ENCODE assay signal across 18 cellular contexts in genomic region chr1:22057861-22058260, GRCh38. TPM values are rescaled to one million over a fixed set of nuclear protein-coding genes. Genes with fewer than 3 reads are reported as not detected.
A peak's percentile ranks its signal among the peaks of the same experiment; 100 is the strongest.
DNase-seq lines count a peak whose midpoint lies in the region; ATAC-seq, FAIRE-seq and TF ChIP-seq lines count a peak whose summit lies in the region.
"Had no signal": no experiment of that assay in that cellular context is flagged by ENCODE, and none has a peak within 500 bp of the region (broad histone marks: within the 10 kb centered on the region; RNA-seq: fewer than 3 reads in every experiment).

No MANE protein-coding gene starts in this region.

- intact Hi-C loops in activated CD4-positive, alpha-beta T cell treated with anti-CD3 and anti-CD28 coated beads for 36 hours (cut with DNase I, micrococcal nuclease): loop anchor here (2.0 to 10.0 kb wide), 2 partner anchors 19 to 1287 kb away; partner anchors contain the start of gene HNRNPR (in 1 of the 2)
- intact Hi-C loops in CD8-positive, alpha-beta T cell (cut with DNase I, micrococcal nuclease): loop anchor here (5.0 to 10.0 kb wide), 2 partner anchors 34 to 713 kb away; no protein-coding TSS in a partner anchor
- intact Hi-C loops in GM12878 (cut with micrococcal nuclease; ENCODE audit: unreplicated experiment) (no loop called here), natural killer cell (cut with micrococcal nuclease) (no loop called here)
- intact Hi-C loops in activated T-helper 1 cell treated with anti-CD3 and anti-CD28 coated beads, Interleukin-12 subunit alpha, Interleukin-12 subunit beta, Interleukin-2, Interleukin-4 antibody, amounts not matched to agents 30 ng/mL and 10 ng/mL and 1 ng/mL, durations not matched to agents 14 hours and 24 hours and 36 hours (cut with micrococcal nuclease): no loop called here

- no peak for TF ChIP-seq RAD21 in GM12878 (IDR thresholded peaks at IDR 0.05; ENCODE audit: insufficient read depth, low read depth, low read length)

- H3K36me3 Mint-ChIP-seq in activated CD4-positive, alpha-beta T cell treated with anti-CD3 and anti-CD28 coated beads for 36 hours (ENCODE audit: low read depth): peaks cover 43% of the 10 kb centered on the region
- H3K36me3 Mint-ChIP-seq in CD8-positive, alpha-beta T cell: peaks cover 64% of the 10 kb centered on the region
- H3K36me3 Mint-ChIP-seq in natural killer cell: no peaks in the 10 kb centered on the region
- H3K36me3 Mint-ChIP-seq in activated T-helper 1 cell treated with anti-CD3 and anti-CD28 coated beads, Interleukin-12 subunit alpha, Interleukin-12 subunit beta, Interleukin-2, Interleukin-4 antibody, amounts not matched to agents 30 ng/mL and 10 ng/mL and 1 ng/mL, durations not matched to agents 14 hours and 24 hours and 36 hours (ENCODE audit: low read depth): peaks cover 41% of the 10 kb centered on the region

- no peak for FAIRE-seq in GM12878 (lab: Jason Lieb, UNC)
- FAIRE-seq: A204.1, HTR-8/SVneo had no signal

- RAD21 ChIA-PET in GM12878 (lab: Charles Lee; ENCODE audit: unreplicated experiment): interaction anchor here (1.0 to 1.7 kb wide), 2 partner anchors 17 to 33 kb away, joined by 4 to 5 read pairs; no protein-coding TSS in a partner anchor

- H3K9me3 ChIP-seq in CD8-positive, alpha-beta T cell (ENCODE audit: low read length): no peaks in the 10 kb centered on the region
- H3K9me3 ChIP-seq in GM12878 (replicated peaks; ENCODE audit: control insufficient read depth, insufficient read depth, low read length): no peaks in the 10 kb centered on the region
- H3K9me3 ChIP-seq in MG63: no peaks in the 10 kb centered on the region
- H3K9me3 ChIP-seq: BLaER1, mucosa of descending colon, thyroid gland had no signal

- no peak overlapping the region for H3K4me3 ChIP-seq in CD8-positive, alpha-beta T cell (ENCODE audit: low read depth, low read length)
- H3K4me3 ChIP-seq in GM12878 (0 out of 2 replicates have a peak overlapping the region, but pooled peaks have one; percentile 31), MG63 (no peak overlapping the region)
- H3K4me3 ChIP-seq: BLaER1, mucosa of descending colon, thyroid gland had no signal

- H3K27me3 ChIP-seq in CD8-positive, alpha-beta T cell (ENCODE audit: insufficient read depth, low read length): no peaks in the 10 kb centered on the region
- H3K27me3 ChIP-seq in GM12878 (replicated peaks in 1 of 2; ENCODE audit: control insufficient read depth in 2 of 2, insufficient read depth in 2 of 2, low read length in 1 of 2) (no peaks in the 10 kb centered on the region), MG63 (no peaks in the 10 kb centered on the region)
- H3K27me3 ChIP-seq: BLaER1, thyroid gland had no signal

- no peak overlapping the region for H3K4me3 Mint-ChIP-seq in activated CD4-positive, alpha-beta T cell treated with anti-CD3 and anti-CD28 coated beads for 36 hours
- peak overlapping the region; percentile 32 for H3K4me3 Mint-ChIP-seq in CD8-positive, alpha-beta T cell
- H3K4me3 Mint-ChIP-seq in natural killer cell: peak overlapping the region; percentile 68
- no peak overlapping the region for H3K4me3 Mint-ChIP-seq in activated T-helper 1 cell treated with anti-CD3 and anti-CD28 coated beads, Interleukin-12 subunit alpha, Interleukin-12 subunit beta, Interleukin-2, Interleukin-4 antibody, amounts not matched to agents 30 ng/mL and 10 ng/mL and 1 ng/mL, durations not matched to agents 14 hours and 24 hours and 36 hours

- no peak overlapping the region for H3K9ac ChIP-seq in GM12878 (ENCODE audit: control insufficient read depth, insufficient read depth, low read length)
- H3K9ac ChIP-seq: BLaER1 had no signal

- TF ChIP-seq CTCF in CD8-positive, alpha-beta T cell (IDR thresholded peaks at IDR 0.05): no peak
- TF ChIP-seq CTCF in GM12878 (IDR thresholded peaks at IDR 0.05 in 2 of 3, conservative IDR thresholded peaks at IDR 0.05 in 1 of 3; ENCODE audit: control insufficient read depth in 2 of 3, extremely low read depth in 1 of 3, insufficient read depth in 1 of 3, low read depth in 3 of 3, low read length in 3 of 3) (no peak), natural killer cell (IDR thresholded peaks at IDR 0.05) (no peak)

- H3K36me3 ChIP-seq in CD8-positive, alpha-beta T cell (ENCODE audit: insufficient read depth, low read length): peaks cover 7% of the 10 kb centered on the region
- H3K36me3 ChIP-seq in GM12878 (ENCODE audit: control insufficient read depth in 2 of 2, insufficient read depth in 2 of 2, low read length in 1 of 2): peaks cover 0 to 10% of the 10 kb centered on the region in 2 experiments; a peak in 2 of 4 replicates
- H3K36me3 ChIP-seq in MG63: peaks cover 54% of the 10 kb centered on the region
- H3K36me3 ChIP-seq: thyroid gland had no signal

- DNase-seq in activated CD4-positive, alpha-beta T cell treated with anti-CD3 and anti-CD28 coated beads for 36 hours: no peak
- no peak for DNase-seq in activated CD4-positive, alpha-beta T cell treated with anti-CD3 and anti-CD28 coated beads, Interleukin-2, amount 50 U/mL, for 1 hour
- peak in 1 of 7 experiments; percentile 6 for DNase-seq in CD8-positive, alpha-beta T cell
- DNase-seq in GM12878 (ENCODE audit: low read depth, low spot score) (no peak), natural killer cell (no peak), MG63 (no peak), NCI-H82 (lab: John Stamatoyannopoulos, UW) (no peak)
- DNase-seq in activated T-helper 1 cell treated with anti-CD3 and anti-CD28 coated beads, Interleukin-12 subunit alpha, Interleukin-12 subunit beta, Interleukin-2, Interleukin-4 antibody, amounts not matched to agents 30 ng/mL and 10 ng/mL and 1 ng/mL, durations not matched to agents 14 hours and 24 hours and 36 hours (ENCODE audit: low spot score): no peak
- DNase-seq: activated CD4-positive, alpha-beta T cell treated with anti-CD3 and anti-CD28 coated beads for 48 hours; cortex of kidney; GOT3; mucosa of descending colon; nucleus accumbens; thyroid gland had no signal

- H3K4me2 ChIP-seq in GM12878 (ENCODE audit: control insufficient read depth, insufficient read depth): peak overlapping the region; percentile 26; the same call in 1 of the 2 replicates

- no peak for TF ChIP-seq EP300 in GM12878 (IDR thresholded peaks at IDR 0.05; ENCODE audit: borderline replicate concordance in 1 of 2, control insufficient read depth in 1 of 2, low read depth in 2 of 2, low read length in 2 of 2)

- CTCF ChIA-PET in activated CD4-positive, alpha-beta T cell treated with anti-CD3 and anti-CD28 coated beads for 36 hours (lab: Charles Lee): no interaction called here
- CTCF ChIA-PET in CD8-positive, alpha-beta T cell (lab: Charles Lee): interaction anchor here (1.0 to 3.4 kb wide), 2 partner anchors 26 to 34 kb away, joined by 3 to 16 read pairs; no protein-coding TSS in a partner anchor
- CTCF ChIA-PET in GM12878 (lab: Yijun Ruan, JAX): interaction anchor here (12.9 kb wide), 1 partner anchor 35 kb away, joined by 107 read pairs; no protein-coding TSS in a partner anchor

- H3K9me3 Mint-ChIP-seq in activated CD4-positive, alpha-beta T cell treated with anti-CD3 and anti-CD28 coated beads for 36 hours (ENCODE audit: low read depth): no peaks in the 10 kb centered on the region
- H3K9me3 Mint-ChIP-seq in CD8-positive, alpha-beta T cell: no peaks in the 10 kb centered on the region
- H3K9me3 Mint-ChIP-seq in natural killer cell: no peaks in the 10 kb centered on the region
- no peaks in the 10 kb centered on the region for H3K9me3 Mint-ChIP-seq in activated T-helper 1 cell treated with anti-CD3 and anti-CD28 coated beads, Interleukin-12 subunit alpha, Interleukin-12 subunit beta, Interleukin-2, Interleukin-4 antibody, amounts not matched to agents 30 ng/mL and 10 ng/mL and 1 ng/mL, durations not matched to agents 14 hours and 24 hours and 36 hours
- H3K9me3 Mint-ChIP-seq: stimulated activated memory B cell treated with anti-CD40 and anti-IgM and Interleukin-4, amounts not matched to agents 10 μg/mL and 1 μg/mL and 100 μg/mL, for 72 hours had no signal

- WGBS in GM12878 (ENCODE audit: insufficient coverage, insufficient replicate concordance, low lambda C conversion rate, missing lambda C conversion rate): 76% methylated on average over 9 of the region's 10 CpGs

- peaks cover 80% of the 10 kb centered on the region for H3K4me1 ChIP-seq in CD8-positive, alpha-beta T cell (ENCODE audit: insufficient read depth, low read length)
- H3K4me1 ChIP-seq in GM12878 (ENCODE audit: control insufficient read depth, insufficient read depth, low read length): peaks cover 4% of the 10 kb centered on the region

- H2AFZ ChIP-seq in GM12878 (ENCODE audit: control insufficient read depth, low read depth, low read length): no peak overlapping the region

- no peak overlapping the region for H3K27ac ChIP-seq in CD8-positive, alpha-beta T cell (ENCODE audit: low read depth, low read length)
- H3K27ac ChIP-seq in GM12878 (ENCODE audit: control insufficient read depth, insufficient read depth): no peak overlapping the region
- H3K27ac ChIP-seq: BLaER1, thyroid gland had no signal

- no peak for TF ChIP-seq POLR2A in GM12878 (IDR thresholded peaks at IDR 0.05; ENCODE audit: low read depth, low read length)

- no peaks in the 10 kb centered on the region for H3K27me3 Mint-ChIP-seq in activated CD4-positive, alpha-beta T cell treated with anti-CD3 and anti-CD28 coated beads for 36 hours
- no peaks in the 10 kb centered on the region for H3K27me3 Mint-ChIP-seq in CD8-positive, alpha-beta T cell (ENCODE audit: low read depth)
- no peaks in the 10 kb centered on the region for H3K27me3 Mint-ChIP-seq in natural killer cell (ENCODE audit: low read depth in 2 of 2)
- H3K27me3 Mint-ChIP-seq in activated T-helper 1 cell treated with anti-CD3 and anti-CD28 coated beads, Interleukin-12 subunit alpha, Interleukin-12 subunit beta, Interleukin-2, Interleukin-4 antibody, amounts not matched to agents 30 ng/mL and 10 ng/mL and 1 ng/mL, durations not matched to agents 14 hours and 24 hours and 36 hours (ENCODE audit: insufficient read depth): no peaks in the 10 kb centered on the region
- H3K27me3 Mint-ChIP-seq: stimulated activated memory B cell treated with anti-CD40 and anti-IgM and Interleukin-4, amounts not matched to agents 10 μg/mL and 1 μg/mL and 100 μg/mL, for 72 hours had no signal

- in situ Hi-C loops in GM12878 (cut with MboI): no loop called here

- H3K79me2 ChIP-seq in GM12878 (ENCODE audit: control insufficient read depth, insufficient read depth, low read length): peaks cover 92% of the 10 kb centered on the region

- no peak for ATAC-seq in activated CD4-positive, alpha-beta T cell treated with anti-CD3 and anti-CD28 coated beads for 36 hours
- ATAC-seq in CD8-positive, alpha-beta T cell: no peak
- ATAC-seq in GM12878 (no peak), natural killer cell (no peak)
- ATAC-seq: mucosa of descending colon; stimulated activated memory B cell treated with anti-CD40 and anti-IgM and Interleukin-4, amounts not matched to agents 10 μg/mL and 1 μg/mL and 100 μg/mL, for 72 hours had no signal

- POLR2A ChIA-PET in activated CD4-positive, alpha-beta T cell treated with anti-CD3 and anti-CD28 coated beads for 36 hours (lab: Charles Lee): interaction anchor here (0.7 kb wide), 1 partner anchor 346 kb away, joined by 6 read pairs; no protein-coding TSS in a partner anchor
- POLR2A ChIA-PET in CD8-positive, alpha-beta T cell (lab: Charles Lee): interaction anchor here (1.5 to 10.3 kb wide), 2 partner anchors 15 to 34 kb away, joined by 6 to 177 read pairs; no protein-coding TSS in a partner anchor
- POLR2A ChIA-PET in GM12878 (lab: Charles Lee): interaction anchor here (0.7 to 1.0 kb wide), 3 partner anchors 23 to 35 kb away, joined by 3 to 5 read pairs (median 3); no protein-coding TSS in a partner anchor

- H3K27ac Mint-ChIP-seq in activated CD4-positive, alpha-beta T cell treated with anti-CD3 and anti-CD28 coated beads for 36 hours: peak overlapping the region; percentile 42
- H3K27ac Mint-ChIP-seq in CD8-positive, alpha-beta T cell: no peak overlapping the region
- peak overlapping the region; percentile 96 for H3K27ac Mint-ChIP-seq in natural killer cell
- H3K27ac Mint-ChIP-seq in activated T-helper 1 cell treated with anti-CD3 and anti-CD28 coated beads, Interleukin-12 subunit alpha, Interleukin-12 subunit beta, Interleukin-2, Interleukin-4 antibody, amounts not matched to agents 30 ng/mL and 10 ng/mL and 1 ng/mL, durations not matched to agents 14 hours and 24 hours and 36 hours: no peak overlapping the region
- H3K27ac Mint-ChIP-seq: stimulated activated memory B cell treated with anti-CD40 and anti-IgM and Interleukin-4, amounts not matched to agents 10 μg/mL and 1 μg/mL and 100 μg/mL, for 72 hours had no signal

- SMC1A ChIA-PET in GM12878 (lab: Charles Lee; ENCODE audit: uncharacterized antibody, unreplicated experiment): no interaction called here

- no TSS peak for BruUV-seq in GM12878 (replicated peaks; lab: Mats Ljungman, UMichigan)

- peaks cover 13% of the 10 kb centered on the region; the same call in 1 of the 2 replicates for H4K20me1 ChIP-seq in GM12878 (ENCODE audit: control insufficient read depth, insufficient read depth)

- peaks cover 76% of the 10 kb centered on the region for H3K4me1 Mint-ChIP-seq in activated CD4-positive, alpha-beta T cell treated with anti-CD3 and anti-CD28 coated beads for 36 hours
- peaks cover 77% of the 10 kb centered on the region for H3K4me1 Mint-ChIP-seq in CD8-positive, alpha-beta T cell (ENCODE audit: low read depth)
- peaks cover 69 to 71% of the 10 kb centered on the region in 2 donors for H3K4me1 Mint-ChIP-seq in natural killer cell
- peaks cover 65% of the 10 kb centered on the region for H3K4me1 Mint-ChIP-seq in activated T-helper 1 cell treated with anti-CD3 and anti-CD28 coated beads, Interleukin-12 subunit alpha, Interleukin-12 subunit beta, Interleukin-2, Interleukin-4 antibody, amounts not matched to agents 30 ng/mL and 10 ng/mL and 1 ng/mL, durations not matched to agents 14 hours and 24 hours and 36 hours (ENCODE audit: low read depth)

RNA-seq across cellular contexts. Expression of gene CDC42, which starts 5.4 kb away (rescaled TPM):
- 100 to 1,000 TPM; 298 to 339 TPM for total RNA-seq in activated CD4-positive, alpha-beta T cell treated with anti-CD3 and anti-CD28 coated beads for 36 hours
- total RNA-seq in CD8-positive, alpha-beta T cell: 100 to 1,000 TPM; 327 to 377 TPM
- total RNA-seq in GM12878 (2013; cell fraction: nucleolus; rRNA removed): 56.5 and 59.3 TPM in 2 replicates
- 350 and 429 TPM in 2 replicates for total RNA-seq in GM12878 (2014; rRNA removed)
- 418 and 422 TPM in 2 replicates for total RNA-seq in GM12878 (2014; rRNA removed; fragmentation: Illumina TruSeq; extraction: Trizol)
- 302 and 307 TPM in 2 replicates for total RNA-seq in GM12878 (2021)
- 600 TPM for polyA plus RNA-seq in GM12878 (2011; ENCODE audit: low read depth)
- 479 and 776 TPM in 2 replicates for polyA plus RNA-seq in GM12878 (2011; rRNA removed)
- 185 and 243 TPM in 2 replicates for polyA plus RNA-seq in GM12878 (2011; cell fraction: cytosol; rRNA removed)
- polyA plus RNA-seq in GM12878 (2011; cell fraction: nucleus; rRNA removed): 95.9 and 111 TPM in 2 replicates
- polyA plus RNA-seq in GM12878 (2012): 274 and 336 TPM in 2 replicates
- polyA plus RNA-seq in GM12878 (2014; fragmentation: Illumina TruSeq; extraction: Trizol): 426 and 542 TPM in 2 replicates
- 100 to 1,000 TPM; 286 to 442 TPM for polyA plus RNA-seq in GM12878 (2014; fragmentation: Nextera tagmentation; extraction: Ambion mirVana)
- 230 and 275 TPM in 2 replicates for polyA plus RNA-seq in GM12878 (2014; rRNA removed)
- 100 to 1,000 TPM; 184 to 200 TPM for polyA plus RNA-seq in GM12878 (2016; fragmentation: Nextera tagmentation; extraction: Ambion mirVana)
- 265 and 457 TPM in 2 replicates for polyA minus RNA-seq in GM12878 (2011; rRNA and poly(A)+ RNA removed)
- 121 and 123 TPM in 2 replicates for polyA minus RNA-seq in GM12878 (2011; cell fraction: cytosol; rRNA and poly(A)+ RNA removed)
- polyA minus RNA-seq in GM12878 (2011; cell fraction: nucleus; rRNA and poly(A)+ RNA removed): 21.6 and 24.3 TPM in 2 replicates
- 100 to 1,000 TPM; 454 to 470 (median 463) TPM for total RNA-seq in natural killer cell
- 293 and 318 TPM in 2 replicates for total RNA-seq in activated T-helper 1 cell treated with anti-CD3 and anti-CD28 coated beads, Interleukin-12 subunit alpha, Interleukin-12 subunit beta, Interleukin-2, Interleukin-4 antibody, amounts not matched to agents 30 ng/mL and 10 ng/mL and 1 ng/mL, durations not matched to agents 14 hours and 24 hours and 36 hours
- 317 and 378 TPM in 2 replicates for total RNA-seq in MG63 (2014; rRNA removed; shearing (Covaris generic); ENCODE audit: low replicate concordance)

RNA-seq across cellular contexts. Expression of gene CELA3A, which starts 56.4 kb away (rescaled TPM):
- not detected for total RNA-seq in activated CD4-positive, alpha-beta T cell treated with anti-CD3 and anti-CD28 coated beads for 36 hours
- not detected for total RNA-seq in CD8-positive, alpha-beta T cell
- total RNA-seq in GM12878 (2013; cell fraction: nucleolus; rRNA removed): not detected in 2 replicates
- total RNA-seq in GM12878 (2014; rRNA removed) (not detected in 2 replicates), GM12878 (2014; rRNA removed; fragmentation: Illumina TruSeq; extraction: Trizol) (not detected in 2 replicates), GM12878 (2021) (7.6 and 9.0 TPM in 2 replicates), natural killer cell (not detected)
- not detected for polyA plus RNA-seq in GM12878 (2011; ENCODE audit: low read depth)
- polyA plus RNA-seq in GM12878 (2011; rRNA removed) (not detected in 2 replicates), GM12878 (2014; fragmentation: Illumina TruSeq; extraction: Trizol) (not detected in 2 replicates), GM12878 (2014; fragmentation: Nextera tagmentation; extraction: Ambion mirVana) (not detected), GM12878 (2014; rRNA removed) (not detected in 2 replicates), GM12878 (2016; fragmentation: Nextera tagmentation; extraction: Ambion mirVana) (not detected)
- polyA plus RNA-seq in GM12878 (2011; cell fraction: cytosol; rRNA removed): not detected in 2 replicates
- polyA plus RNA-seq in GM12878 (2011; cell fraction: nucleus; rRNA removed): not detected in 2 replicates
- polyA plus RNA-seq in GM12878 (2012): not detected in 2 replicates
- polyA minus RNA-seq in GM12878 (2011; rRNA and poly(A)+ RNA removed): not detected in 2 replicates
- not detected in 2 replicates for polyA minus RNA-seq in GM12878 (2011; cell fraction: cytosol; rRNA and poly(A)+ RNA removed)
- polyA minus RNA-seq in GM12878 (2011; cell fraction: nucleus; rRNA and poly(A)+ RNA removed): not detected in 2 replicates
- total RNA-seq in activated T-helper 1 cell treated with anti-CD3 and anti-CD28 coated beads, Interleukin-12 subunit alpha, Interleukin-12 subunit beta, Interleukin-2, Interleukin-4 antibody, amounts not matched to agents 30 ng/mL and 10 ng/mL and 1 ng/mL, durations not matched to agents 14 hours and 24 hours and 36 hours: not detected in 2 replicates
- total RNA-seq in MG63 (2014; rRNA removed; shearing (Covaris generic); ENCODE audit: low replicate concordance): not detected in 2 replicates
- total RNA-seq: thyroid gland had no signal

Comparison
In these comparisons a context has a peak if more than half of its experiments do, and no peak if none do; other contexts are left out.
1. H3K27ac Mint-ChIP-seq: peak in activated CD4-positive, alpha-beta T cell treated with anti-CD3 and anti-CD28 coated beads for 36 hours (single experiment) and natural killer cell (2 of 2); none in CD8-positive, alpha-beta T cell (single experiment) and activated T-helper 1 cell treated with anti-CD3 and anti-CD28 coated beads, Interleukin-12 subunit alpha, Interleukin-12 subunit beta, Interleukin-2, Interleukin-4 antibody, amounts not matched to agents 30 ng/mL and 10 ng/mL and 1 ng/mL, durations not matched to agents 14 hours and 24 hours and 36 hours (single experiment).
2. H3K4me3 Mint-ChIP-seq: peak in CD8-positive, alpha-beta T cell (single experiment) and natural killer cell (single experiment); none in activated CD4-positive, alpha-beta T cell treated with anti-CD3 and anti-CD28 coated beads for 36 hours (single experiment) and activated T-helper 1 cell treated with anti-CD3 and anti-CD28 coated beads, Interleukin-12 subunit alpha, Interleukin-12 subunit beta, Interleukin-2, Interleukin-4 antibody, amounts not matched to agents 30 ng/mL and 10 ng/mL and 1 ng/mL, durations not matched to agents 14 hours and 24 hours and 36 hours (single experiment).
3. intact Hi-C loops: an anchor here in activated CD4-positive, alpha-beta T cell treated with anti-CD3 and anti-CD28 coated beads for 36 hours (2.0 to 10.0 kb wide) and CD8-positive, alpha-beta T cell (5.0 to 10.0 kb wide); none called in GM12878, natural killer cell and activated T-helper 1 cell treated with anti-CD3 and anti-CD28 coated beads, Interleukin-12 subunit alpha, Interleukin-12 subunit beta, Interleukin-2, Interleukin-4 antibody, amounts not matched to agents 30 ng/mL and 10 ng/mL and 1 ng/mL, durations not matched to agents 14 hours and 24 hours and 36 hours.